In the genomic region with DNA sequence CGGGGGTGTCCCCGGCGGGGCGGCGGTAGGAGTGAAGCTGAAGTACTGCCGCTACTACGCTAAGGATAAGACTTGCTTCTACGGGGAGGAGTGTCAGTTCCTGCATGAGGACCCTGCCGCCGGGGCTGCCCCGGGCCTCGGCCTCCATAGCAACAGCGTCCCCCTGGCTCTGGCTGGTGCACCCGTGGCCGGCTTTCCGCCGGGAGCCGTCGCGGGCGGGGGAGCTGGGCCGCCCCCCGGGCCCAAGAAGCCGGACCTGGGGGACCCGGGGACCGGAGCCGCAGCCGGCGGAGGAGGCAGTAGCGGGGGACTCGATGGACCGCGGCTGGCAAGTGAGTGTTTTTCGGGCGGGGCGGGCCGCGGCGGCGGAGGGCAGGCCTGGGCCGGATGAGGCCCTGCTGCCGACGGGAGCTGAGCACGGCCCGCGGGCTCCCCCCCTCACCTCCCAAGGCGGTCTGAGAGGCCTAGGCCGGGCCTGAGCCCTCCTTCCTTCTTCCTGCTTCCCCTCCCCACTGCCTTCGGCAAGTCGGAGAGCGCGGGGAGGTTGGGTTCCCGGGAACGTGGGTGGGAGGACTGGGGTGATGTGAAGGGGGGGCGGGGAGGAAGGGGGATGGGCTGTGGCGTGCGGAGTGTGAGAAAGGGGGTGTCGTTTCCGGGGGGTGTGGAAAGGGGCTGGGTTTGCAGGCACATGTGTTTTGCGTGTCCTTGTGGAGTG, we compare ENCODE assay signal across 8 cellular contexts. TPM values are rescaled to one million over a fixed set of nuclear protein-coding genes. Genes with fewer than 3 reads are reported as not detected.
A peak's percentile ranks its signal among the peaks of the same experiment; 100 is the strongest.
DNase-seq lines count a peak whose midpoint lies in the region; ATAC-seq and TF ChIP-seq lines count a peak whose summit lies in the region.

No MANE protein-coding gene starts in this region.

- intact Hi-C loops in head of caudate nucleus (cut with DNase I) = no loop called here
- intact Hi-C loops in testis (cut with DNase I; ENCODE audit: low total_unique reads) = no loop called here

- H3K27ac Mint-ChIP-seq in activated naive CD8-positive, alpha-beta T cell = peak overlapping the region; percentile 87
- peak overlapping the region; percentile 99 for H3K27ac Mint-ChIP-seq in osteocyte (ENCODE audit: unreplicated experiment)

- peak overlapping the region; percentile 99 to 100 for H3K27ac ChIP-seq in testis

- WGBS in testis, 2 donors = 0 to 5% methylated on average over 7 to 39 of the region's 60 CpGs

- no peaks in the 10 kb centered on the region for H3K27me3 Mint-ChIP-seq in activated naive CD8-positive, alpha-beta T cell
- no peaks in the 10 kb centered on the region for H3K27me3 Mint-ChIP-seq in osteocyte (ENCODE audit: unreplicated experiment)

- peak; percentile 9 for DNase-seq in DMS79 (lab: John Stamatoyannopoulos, UW)
- peak; percentile 95 for DNase-seq in Jurkat, Clone E6-1 (ENCODE audit: low read depth, low spot score)
- DNase-seq in SKM-1 (lab: John Stamatoyannopoulos, UW; ENCODE audit: unreplicated experiment) = peak; percentile 96
- peak; percentile 46 to 89 (median 76) for DNase-seq in head of caudate nucleus
- DNase-seq in osteocyte (ENCODE audit: extremely low spot score, unreplicated experiment) = peak; percentile 92
- DNase-seq in testis = peak; percentile 93

- no peak for TF ChIP-seq CTCF in osteocyte (IDR thresholded peaks at IDR 0.05)
- TF ChIP-seq CTCF in testis (IDR thresholded peaks at IDR 0.05) = no peak

- peak; percentile 55 for ATAC-seq in GM21528 (IDR thresholded peaks at IDR 0.05; ENCODE audit: low FRiP score, unreplicated experiment)

- H3K36me3 Mint-ChIP-seq in activated naive CD8-positive, alpha-beta T cell = no peaks in the 10 kb centered on the region
- H3K36me3 Mint-ChIP-seq in osteocyte (ENCODE audit: unreplicated experiment) = no peaks in the 10 kb centered on the region

- H3K9me3 Mint-ChIP-seq in activated naive CD8-positive, alpha-beta T cell (ENCODE audit: low read depth) = no peaks in the 10 kb centered on the region
- no peaks in the 10 kb centered on the region for H3K9me3 Mint-ChIP-seq in osteocyte (ENCODE audit: unreplicated experiment)

- H3K36me3 ChIP-seq in testis (ENCODE audit: low read depth, missing control alignments) = no peaks in the 10 kb centered on the region

- H3K4me1 ChIP-seq in testis = peaks cover 23% of the 10 kb centered on the region

- H3K4me3 Mint-ChIP-seq in activated naive CD8-positive, alpha-beta T cell = peak overlapping the region; percentile 97
- H3K4me3 Mint-ChIP-seq in osteocyte (ENCODE audit: unreplicated experiment) = peak overlapping the region; percentile 84

- no peaks in the 10 kb centered on the region for H3K27me3 ChIP-seq in testis

- H3K9me3 ChIP-seq in testis = no peaks in the 10 kb centered on the region

- H3K4me1 Mint-ChIP-seq in activated naive CD8-positive, alpha-beta T cell (ENCODE audit: low read depth) = peaks cover 57% of the 10 kb centered on the region
- peaks cover 40% of the 10 kb centered on the region for H3K4me1 Mint-ChIP-seq in osteocyte (ENCODE audit: unreplicated experiment)

- TF ChIP-seq POLR2A in testis (IDR thresholded peaks at IDR 0.05) = no peak

- peak overlapping the region; percentile 97 for H3K4me3 ChIP-seq in Jurkat, Clone E6-1 (ENCODE audit: low read length)
- H3K4me3 ChIP-seq in testis = peak overlapping the region; percentile 95 to 100

RNA-seq across cellular contexts. Expression of a gene that starts 0.6 kb away (rescaled TPM):
- 16.3 TPM for polyA plus RNA-seq in Jurkat, Clone E6-1 (2012; ENCODE audit: insufficient read depth, insufficient read length)
- total RNA-seq in osteocyte = 32.7 and 35.1 TPM in 2 replicates
- 10 to 100 TPM; 74.8 to 76.2 TPM for total RNA-seq in testis
- polyA plus RNA-seq in testis (ENCODE audit: insufficient read depth, low read depth, low replicate concordance) = 30.2 TPM

RNA-seq across cellular contexts. Expression of a gene that starts 38.5 kb away (rescaled TPM):
- polyA plus RNA-seq in Jurkat, Clone E6-1 (2012; ENCODE audit: insufficient read depth, insufficient read length) = not detected
- total RNA-seq in osteocyte (not detected in 2 replicates), testis (1 to 10 TPM; 1.8 to 2.4 TPM)
- 2.5 TPM for polyA plus RNA-seq in testis (ENCODE audit: insufficient read depth, low read depth, low replicate concordance)

Comparison
In these comparisons a context has a peak if more than half of its experiments do, and no peak if none do; other contexts are left out.
1. Peak in every context shown above with its lines: DNase-seq, ATAC-seq, H3K4me3 ChIP-seq and H3K27ac ChIP-seq.
2. DNase-seq: peak in every context shown above with its lines; median percentile 96 in SKM-1; 95 in Jurkat, Clone E6-1; 93 in testis; 92 in osteocyte; 76 in head of caudate nucleus; 9 in DMS79.